In genomic region chr19:7874080-7874856, GRCh38 we compare ENCODE assay signal across 8 cellular contexts. TPM values are rescaled to one million over a fixed set of nuclear protein-coding genes. Genes with fewer than 3 reads are reported as not detected.
DNase-seq lines count a peak whose midpoint lies in the region; ATAC-seq and TF ChIP-seq lines count a peak whose summit lies in the region.

TSS of gene PRR36 (minus strand) at chr19:7874390. CDS start at chr19:7873689, 701 bp downstream.

- H3K4me1 ChIP-seq in mucosa of descending colon (ENCODE audit: low read depth), result peaks cover 23% of the 10 kb centered on the region

- H3K4me3 ChIP-seq in choroid plexus epithelial cell (ENCODE audit: low read depth, low read length) (peak within 1 kb of the TSS; percentile 31), mucosa of descending colon (no peak within 1 kb of the TSS)

- peaks cover 0 to 30% of the 10 kb centered on the region in 2 donors for H3K27me3 Mint-ChIP-seq in natural killer cell (ENCODE audit: low read depth in 2 of 2)

- ATAC-seq in natural killer cell (no peak), mucosa of descending colon (no peak), HG03139 (IDR thresholded peaks at IDR 0.05; ENCODE audit: unreplicated experiment) (no peak)

- no peak for TF ChIP-seq CTCF in 22Rv1 (IDR thresholded peaks at IDR 0.05)
- TF ChIP-seq CTCF in choroid plexus epithelial cell (conservative IDR thresholded peaks at IDR 0.05; ENCODE audit: low read depth, low read length), result no peak
- no peak for TF ChIP-seq CTCF in natural killer cell (IDR thresholded peaks at IDR 0.05)
- TF ChIP-seq CTCF in mucosa of descending colon (IDR thresholded peaks at IDR 0.05), result no peak

- H3K4me3 Mint-ChIP-seq in natural killer cell, result peak within 1 kb of the TSS; percentile 83

- no peaks in the 10 kb centered on the region for H3K36me3 ChIP-seq in mucosa of descending colon (ENCODE audit: low read depth)

- peak within 1 kb of the TSS; percentile 91 for H3K27ac ChIP-seq in 22Rv1

- H3K9me3 Mint-ChIP-seq in natural killer cell, result no peaks in the 10 kb centered on the region

- intact Hi-C loops in natural killer cell (cut with micrococcal nuclease) (no loop called here), mucosa of descending colon (cut with DNase I, micrococcal nuclease) (no loop called here)

- no peaks in the 10 kb centered on the region for H3K9me3 ChIP-seq in mucosa of descending colon

- DNase-seq in GDM1 (lab: John Stamatoyannopoulos, UW) (peak; percentile 20), NCI-H748 (lab: John Stamatoyannopoulos, UW; ENCODE audit: unreplicated experiment) (peak; percentile 87), choroid plexus epithelial cell (ENCODE audit: low read depth) (peak; percentile 29), natural killer cell (no peak), mucosa of descending colon (no peak), hepatic stellate cell (ENCODE audit: low spot score) (no peak)

- H3K27ac Mint-ChIP-seq in natural killer cell, result no peak within 1 kb of the TSS

- H3K4me1 Mint-ChIP-seq in natural killer cell, result peaks cover 12 to 28% of the 10 kb centered on the region in 2 donors

- no peaks in the 10 kb centered on the region for H3K36me3 Mint-ChIP-seq in natural killer cell

RNA-seq across cellular contexts. Expression of gene PRR36, which starts in this region (rescaled TPM):
- total RNA-seq in natural killer cell, result under 1 TPM; 0.11 to 0.13 (median 0.12) TPM
- under 1 TPM; 0.22 to 0.58 (median 0.23) TPM for total RNA-seq in mucosa of descending colon

Comparison
In these comparisons a context has a peak if more than half of its experiments do, and no peak if none do; other contexts are left out.
1. DNase-seq: peak in GDM1 (single experiment), NCI-H748 (single experiment) and choroid plexus epithelial cell (single experiment); none in natural killer cell (single experiment), mucosa of descending colon (0 of 3) and hepatic stellate cell (single experiment).